In the genomic region with DNA sequence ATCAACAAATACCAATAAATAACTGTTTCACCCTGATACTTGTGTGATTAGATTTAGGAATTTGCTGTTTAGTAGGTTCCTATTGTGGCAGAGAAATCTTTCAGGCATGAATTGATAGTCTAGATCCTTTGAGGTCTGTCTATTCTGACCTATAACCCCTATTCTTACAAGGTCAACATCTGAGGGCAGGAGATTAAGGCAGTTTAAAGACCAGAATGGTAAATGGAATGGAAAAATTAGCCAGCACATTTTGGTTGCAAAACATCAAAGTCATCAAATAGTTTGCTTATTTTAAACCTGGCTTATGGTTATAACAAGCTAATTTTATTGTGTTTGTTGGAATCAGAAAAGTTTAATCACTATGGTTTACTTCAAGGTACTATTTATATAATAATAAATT, we compare ENCODE assay signal across 1 cellular context.
TF ChIP-seq lines count a peak whose summit lies in the region.

No MANE protein-coding gene starts in this region.

TF ChIP-seq in K562, 482 proteins besides CTCF, POLR2A, EP300 and RAD21 (continued from another document):
- TF ChIP-seq, protein P1, sequence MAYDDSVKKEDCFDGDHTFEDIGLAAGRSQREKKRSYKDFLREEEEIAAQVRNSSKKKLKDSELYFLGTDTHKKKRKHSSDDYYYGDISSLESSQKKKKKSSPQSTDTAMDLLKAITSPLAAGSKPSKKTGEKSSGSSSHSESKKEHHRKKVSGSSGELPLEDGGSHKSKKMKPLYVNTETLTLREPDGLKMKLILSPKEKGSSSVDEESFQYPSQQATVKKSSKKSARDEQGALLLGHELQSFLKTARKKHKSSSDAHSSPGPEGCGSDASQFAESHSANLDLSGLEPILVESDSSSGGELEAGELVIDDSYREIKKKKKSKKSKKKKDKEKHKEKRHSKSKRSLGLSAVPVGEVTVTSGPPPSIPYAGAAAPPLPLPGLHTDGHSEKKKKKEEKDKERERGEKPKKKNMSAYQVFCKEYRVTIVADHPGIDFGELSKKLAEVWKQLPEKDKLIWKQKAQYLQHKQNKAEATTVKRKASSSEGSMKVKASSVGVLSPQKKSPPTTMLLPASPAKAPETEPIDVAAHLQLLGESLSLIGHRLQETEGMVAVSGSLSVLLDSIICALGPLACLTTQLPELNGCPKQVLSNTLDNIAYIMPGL (CRISPR knock-in tag; IDR thresholded peaks at IDR 0.05): no peak
- peak; percentile 30; the same call in 1 of the 2 replicates for TF ChIP-seq POLR2AphosphoS5 (IDR thresholded peaks at IDR 0.05; ENCODE audit: control insufficient read depth, insufficient read depth, low read depth, low read length)
- TF ChIP-seq SP1 (CRISPR knock-in tag; IDR thresholded peaks at IDR 0.05): no peak
- TF ChIP-seq ZNF232 (CRISPR knock-in tag; IDR thresholded peaks at IDR 0.05): no peak
- no peak for TF ChIP-seq CREB3L1 (IDR thresholded peaks at IDR 0.05; ENCODE audit: borderline replicate concordance, low read depth)
- TF ChIP-seq, protein P2, sequence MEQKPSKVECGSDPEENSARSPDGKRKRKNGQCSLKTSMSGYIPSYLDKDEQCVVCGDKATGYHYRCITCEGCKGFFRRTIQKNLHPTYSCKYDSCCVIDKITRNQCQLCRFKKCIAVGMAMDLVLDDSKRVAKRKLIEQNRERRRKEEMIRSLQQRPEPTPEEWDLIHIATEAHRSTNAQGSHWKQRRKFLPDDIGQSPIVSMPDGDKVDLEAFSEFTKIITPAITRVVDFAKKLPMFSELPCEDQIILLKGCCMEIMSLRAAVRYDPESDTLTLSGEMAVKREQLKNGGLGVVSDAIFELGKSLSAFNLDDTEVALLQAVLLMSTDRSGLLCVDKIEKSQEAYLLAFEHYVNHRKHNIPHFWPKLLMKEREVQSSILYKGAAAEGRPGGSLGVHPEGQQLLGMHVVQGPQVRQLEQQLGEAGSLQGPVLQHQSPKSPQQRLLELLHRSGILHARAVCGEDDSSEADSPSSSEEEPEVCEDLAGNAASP (IDR thresholded peaks at IDR 0.05): no peak
- TF ChIP-seq TEAD4 (IDR thresholded peaks at IDR 0.05; ENCODE audit: low read length): peak; percentile 82
- no peak for TF ChIP-seq TEAD4 (CRISPR knock-in tag; IDR thresholded peaks at IDR 0.05; ENCODE audit: borderline replicate concordance)
- TF ChIP-seq ZNF184 (CRISPR knock-in tag; IDR thresholded peaks at IDR 0.05): no peak
- TF ChIP-seq THAP12 (CRISPR knock-in tag; IDR thresholded peaks at IDR 0.05): no peak
- TF ChIP-seq, protein P3, sequence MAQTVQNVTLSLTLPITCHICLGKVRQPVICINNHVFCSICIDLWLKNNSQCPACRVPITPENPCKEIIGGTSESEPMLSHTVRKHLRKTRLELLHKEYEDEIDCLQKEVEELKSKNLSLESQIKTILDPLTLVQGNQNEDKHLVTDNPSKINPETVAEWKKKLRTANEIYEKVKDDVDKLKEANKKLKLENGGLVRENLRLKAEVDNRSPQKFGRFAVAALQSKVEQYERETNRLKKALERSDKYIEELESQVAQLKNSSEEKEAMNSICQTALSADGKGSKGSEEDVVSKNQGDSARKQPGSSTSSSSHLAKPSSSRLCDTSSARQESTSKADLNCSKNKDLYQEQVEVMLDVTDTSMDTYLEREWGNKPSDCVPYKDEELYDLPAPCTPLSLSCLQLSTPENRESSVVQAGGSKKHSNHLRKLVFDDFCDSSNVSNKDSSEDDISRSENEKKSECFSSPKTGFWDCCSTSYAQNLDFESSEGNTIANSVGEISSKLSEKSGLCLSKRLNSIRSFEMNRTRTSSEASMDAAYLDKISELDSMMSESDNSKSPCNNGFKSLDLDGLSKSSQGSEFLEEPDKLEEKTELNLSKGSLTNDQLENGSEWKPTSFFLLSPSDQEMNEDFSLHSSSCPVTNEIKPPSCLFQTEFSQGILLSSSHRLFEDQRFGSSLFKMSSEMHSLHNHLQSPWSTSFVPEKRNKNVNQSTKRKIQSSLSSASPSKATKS (CRISPR knock-in tag; IDR thresholded peaks at IDR 0.05): no peak
- peak; percentile 54; the same call in 1 of the 2 replicates for TF ChIP-seq ZNF316 (IDR thresholded peaks at IDR 0.05)
- TF ChIP-seq MTA2 (IDR thresholded peaks at IDR 0.05; ENCODE audit: low read depth): peak; percentile 52
- 0 out of 2 replicates have a peak, but pooled peaks have one; percentile 36 for TF ChIP-seq CHAMP1 (IDR thresholded peaks at IDR 0.05)
- TF ChIP-seq ARID1B (IDR thresholded peaks at IDR 0.05): peak; percentile 80
- peak; percentile 54 for TF ChIP-seq NCOR1 (IDR thresholded peaks at IDR 0.05)
- TF ChIP-seq CBX5 (IDR thresholded peaks at IDR 0.05; ENCODE audit: borderline replicate concordance, low read depth): no peak
- no peak for TF ChIP-seq KDM4B (IDR thresholded peaks at IDR 0.05; ENCODE audit: borderline replicate concordance in 2 of 2, low read depth in 1 of 2)
- no peak for TF ChIP-seq ETV5 (CRISPR knock-in tag; IDR thresholded peaks at IDR 0.05; ENCODE audit: low read depth)
- no peak for TF ChIP-seq GABPB2 (CRISPR knock-in tag; conservative IDR thresholded peaks at IDR 0.05)
